7 cellular contexts compared by ENCODE assay signal in the genomic region with DNA sequence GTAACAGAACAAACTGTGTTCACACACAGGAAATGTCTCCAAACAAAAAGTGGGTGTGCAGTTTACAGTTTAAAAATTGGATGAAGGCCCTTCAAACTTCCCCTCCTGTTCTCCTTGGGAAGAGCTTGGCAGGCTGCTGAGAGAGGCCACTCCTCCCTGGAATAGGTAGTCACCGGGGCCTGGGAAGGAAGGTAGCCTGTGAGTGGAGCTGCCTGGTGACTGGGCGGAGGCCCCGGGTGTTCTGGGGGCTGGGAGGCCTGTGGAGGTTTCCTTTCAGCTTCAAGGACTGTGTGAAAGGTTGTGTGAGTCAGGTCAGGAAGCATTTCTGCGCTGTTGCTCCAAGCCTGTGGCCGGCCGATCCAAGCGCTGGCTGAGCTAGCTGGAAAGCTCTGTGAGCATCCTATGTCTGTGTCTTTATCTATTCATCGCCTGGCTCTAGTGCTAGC.
DNase-seq lines count a peak whose midpoint lies in the region; TF ChIP-seq lines count a peak whose summit lies in the region.

No MANE protein-coding gene starts in this region.

- TF ChIP-seq CTCF in astrocyte of the cerebellum (IDR thresholded peaks at IDR 0.05; ENCODE audit: low read depth, low read length, missing control alignments): no peak

- H3K4me3 ChIP-seq in astrocyte of the cerebellum (ENCODE audit: low read depth, low read length): no peak overlapping the region

- in situ Hi-C loops in astrocyte of the cerebellum (cut with HindIII; ENCODE audit: low sequenced_read_pairs): no loop called here

- DNase-seq in HPDE6-E6E7 (ENCODE audit: extremely low spot score): peak; percentile 98
- peak; percentile 68 for DNase-seq in astrocyte of the cerebellum (ENCODE audit: low read depth)
- peak; percentile 98 for DNase-seq in islet precursor cell
- peak; percentile 67 for DNase-seq in superior temporal gyrus (ENCODE audit: extremely low spot score)
- DNase-seq in NCI-H1417 (lab: John Stamatoyannopoulos, UW): no peak
- DNase-seq in putamen (ENCODE audit: low spot score): no peak
- no peak for DNase-seq in NCI-H748 treated with DMSO at 0.1 percent for 48 hours (lab: John Stamatoyannopoulos, UW)

Comparison
In these comparisons a context has a peak if more than half of its experiments do, and no peak if none do; other contexts are left out.
1. DNase-seq: peak in HPDE6-E6E7 (single experiment), astrocyte of the cerebellum (single experiment), islet precursor cell (single experiment) and superior temporal gyrus (single experiment); none in NCI-H1417 (0 of 3), putamen (single experiment) and NCI-H748 treated with DMSO at 0.1 percent for 48 hours (single experiment).